Comparison of ENCODE assay signal across 1 cellular context in the genomic region with DNA sequence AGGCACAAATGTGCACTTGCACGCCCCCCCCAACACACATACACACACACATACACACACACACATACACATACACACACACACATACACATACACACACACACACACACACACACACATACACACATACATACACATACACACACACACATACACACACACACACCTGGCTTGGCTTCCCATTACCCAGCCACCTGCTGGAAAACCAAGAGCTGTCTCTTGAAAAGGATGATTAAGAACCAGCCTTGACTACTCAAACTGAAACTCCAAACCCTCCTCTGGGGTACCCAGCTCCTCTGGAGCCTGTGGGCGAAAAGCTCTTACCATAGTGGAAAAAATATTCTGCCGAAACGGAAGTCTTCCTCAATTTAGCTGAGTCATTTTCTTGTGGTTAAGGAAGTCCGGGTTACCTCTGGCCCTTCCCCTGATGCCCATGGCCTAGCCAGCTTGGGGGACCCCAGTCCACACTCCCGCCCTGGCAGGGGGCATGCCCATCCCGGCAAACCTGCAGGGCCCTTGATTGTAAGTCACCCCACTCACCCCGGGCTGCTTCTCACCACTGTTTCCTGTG.
A peak's percentile ranks its signal among the peaks of the same experiment; 100 is the strongest.
TF ChIP-seq lines count a peak whose summit lies in the region.

No MANE protein-coding gene starts in this region.

TF ChIP-seq in HEK293, 187 proteins besides CTCF, POLR2A, EP300 and RAD21 (continued from another document and continues in another):
- TF ChIP-seq ZNF654 (tag by site-specific recombination; IDR thresholded peaks at IDR 0.05; ENCODE audit: low read depth) (no peak), ZNF529 (tag by site-specific recombination; IDR thresholded peaks at IDR 0.05; ENCODE audit: insufficient replicate concordance) (no peak), ZNF792 (tag by site-specific recombination; IDR thresholded peaks at IDR 0.05) (no peak), ZNF223 (tag by site-specific recombination; IDR thresholded peaks at IDR 0.05) (0 out of 2 replicates have a peak, but pooled peaks have one; percentile 34), ZNF571 (tag by site-specific recombination; IDR thresholded peaks at IDR 0.05) (no peak), ZSCAN16 (tag by site-specific recombination; IDR thresholded peaks at IDR 0.05) (no peak), ZNF132 (tag by site-specific recombination; IDR thresholded peaks at IDR 0.05; ENCODE audit: borderline replicate concordance) (no peak), ZNF404 (tag by site-specific recombination; IDR thresholded peaks at IDR 0.05) (no peak), OSR2 (tag by site-specific recombination; IDR thresholded peaks at IDR 0.05) (no peak), ZNF155 (tag by site-specific recombination; IDR thresholded peaks at IDR 0.05) (no peak), ZNF221 (tag by site-specific recombination; IDR thresholded peaks at IDR 0.05; ENCODE audit: borderline replicate concordance) (no peak), ZNF202 (tag by site-specific recombination; IDR thresholded peaks at IDR 0.05; ENCODE audit: borderline replicate concordance) (no peak), ZFP37 (tag by site-specific recombination; IDR thresholded peaks at IDR 0.05) (no peak), ZBTB7A (tag by site-specific recombination; IDR thresholded peaks at IDR 0.05; ENCODE audit: low read depth) (0 out of 2 replicates have a peak, but pooled peaks have one; percentile 19), ZNF530 (tag by site-specific recombination; IDR thresholded peaks at IDR 0.05; ENCODE audit: low read depth) (no peak), RBAK (tag by site-specific recombination; IDR thresholded peaks at IDR 0.05) (no peak), FEZF1 (tag by site-specific recombination; IDR thresholded peaks at IDR 0.05) (no peak), KLF16 (tag by site-specific recombination; IDR thresholded peaks at IDR 0.05) (no peak)
- TF ChIP-seq, protein P1, sequence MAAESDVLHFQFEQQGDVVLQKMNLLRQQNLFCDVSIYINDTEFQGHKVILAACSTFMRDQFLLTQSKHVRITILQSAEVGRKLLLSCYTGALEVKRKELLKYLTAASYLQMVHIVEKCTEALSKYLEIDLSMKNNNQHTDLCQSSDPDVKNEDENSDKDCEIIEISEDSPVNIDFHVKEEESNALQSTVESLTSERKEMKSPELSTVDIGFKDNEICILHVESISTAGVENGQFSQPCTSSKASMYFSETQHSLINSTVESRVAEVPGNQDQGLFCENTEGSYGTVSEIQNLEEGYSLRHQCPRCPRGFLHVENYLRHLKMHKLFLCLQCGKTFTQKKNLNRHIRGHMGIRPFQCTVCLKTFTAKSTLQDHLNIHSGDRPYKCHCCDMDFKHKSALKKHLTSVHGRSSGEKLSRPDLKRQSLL (tag by site-specific recombination; IDR thresholded peaks at IDR 0.05) = no peak
- TF ChIP-seq, protein P2, sequence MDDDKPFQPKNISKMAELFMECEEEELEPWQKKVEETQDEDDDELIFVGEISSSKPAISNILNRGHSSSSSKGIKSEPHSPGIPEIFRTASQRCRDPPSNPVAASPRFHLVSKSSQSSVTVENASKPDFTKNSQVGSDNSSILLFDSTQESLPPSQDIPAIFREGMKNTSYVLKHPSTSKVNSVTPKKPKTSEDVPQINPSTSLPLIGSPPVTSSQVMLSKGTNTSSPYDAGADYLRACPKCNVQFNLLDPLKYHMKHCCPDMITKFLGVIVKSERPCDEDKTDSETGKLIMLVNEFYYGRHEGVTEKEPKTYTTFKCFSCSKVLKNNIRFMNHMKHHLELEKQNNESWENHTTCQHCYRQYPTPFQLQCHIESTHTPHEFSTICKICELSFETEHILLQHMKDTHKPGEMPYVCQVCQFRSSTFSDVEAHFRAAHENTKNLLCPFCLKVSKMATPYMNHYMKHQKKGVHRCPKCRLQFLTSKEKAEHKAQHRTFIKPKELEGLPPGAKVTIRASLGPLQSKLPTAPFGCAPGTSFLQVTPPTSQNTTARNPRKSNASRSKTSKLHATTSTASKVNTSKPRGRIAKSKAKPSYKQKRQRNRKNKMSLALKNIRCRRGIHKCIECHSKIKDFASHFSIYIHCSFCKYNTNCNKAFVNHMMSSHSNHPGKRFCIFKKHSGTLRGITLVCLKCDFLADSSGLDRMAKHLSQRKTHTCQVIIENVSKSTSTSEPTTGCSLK (tag by site-specific recombination; IDR thresholded peaks at IDR 0.05) = no peak
- TF ChIP-seq, protein P3, sequence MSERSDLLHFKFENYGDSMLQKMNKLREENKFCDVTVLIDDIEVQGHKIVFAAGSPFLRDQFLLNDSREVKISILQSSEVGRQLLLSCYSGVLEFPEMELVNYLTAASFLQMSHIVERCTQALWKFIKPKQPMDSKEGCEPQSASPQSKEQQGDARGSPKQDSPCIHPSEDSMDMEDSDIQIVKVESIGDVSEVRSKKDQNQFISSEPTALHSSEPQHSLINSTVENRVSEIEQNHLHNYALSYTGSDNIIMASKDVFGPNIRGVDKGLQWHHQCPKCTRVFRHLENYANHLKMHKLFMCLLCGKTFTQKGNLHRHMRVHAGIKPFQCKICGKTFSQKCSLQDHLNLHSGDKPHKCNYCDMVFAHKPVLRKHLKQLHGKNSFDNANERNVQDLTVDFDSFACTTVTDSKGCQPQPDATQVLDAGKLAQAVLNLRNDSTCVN (tag by site-specific recombination; optimal IDR thresholded peaks at IDR 0.05) = no peak
- TF ChIP-seq, protein P4, sequence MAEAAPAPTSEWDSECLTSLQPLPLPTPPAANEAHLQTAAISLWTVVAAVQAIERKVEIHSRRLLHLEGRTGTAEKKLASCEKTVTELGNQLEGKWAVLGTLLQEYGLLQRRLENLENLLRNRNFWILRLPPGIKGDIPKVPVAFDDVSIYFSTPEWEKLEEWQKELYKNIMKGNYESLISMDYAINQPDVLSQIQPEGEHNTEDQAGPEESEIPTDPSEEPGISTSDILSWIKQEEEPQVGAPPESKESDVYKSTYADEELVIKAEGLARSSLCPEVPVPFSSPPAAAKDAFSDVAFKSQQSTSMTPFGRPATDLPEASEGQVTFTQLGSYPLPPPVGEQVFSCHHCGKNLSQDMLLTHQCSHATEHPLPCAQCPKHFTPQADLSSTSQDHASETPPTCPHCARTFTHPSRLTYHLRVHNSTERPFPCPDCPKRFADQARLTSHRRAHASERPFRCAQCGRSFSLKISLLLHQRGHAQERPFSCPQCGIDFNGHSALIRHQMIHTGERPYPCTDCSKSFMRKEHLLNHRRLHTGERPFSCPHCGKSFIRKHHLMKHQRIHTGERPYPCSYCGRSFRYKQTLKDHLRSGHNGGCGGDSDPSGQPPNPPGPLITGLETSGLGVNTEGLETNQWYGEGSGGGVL (tag by site-specific recombination; IDR thresholded peaks at IDR 0.05) = peak; percentile 30; the same call in 1 of the 2 replicates
- TF ChIP-seq, protein P5, sequence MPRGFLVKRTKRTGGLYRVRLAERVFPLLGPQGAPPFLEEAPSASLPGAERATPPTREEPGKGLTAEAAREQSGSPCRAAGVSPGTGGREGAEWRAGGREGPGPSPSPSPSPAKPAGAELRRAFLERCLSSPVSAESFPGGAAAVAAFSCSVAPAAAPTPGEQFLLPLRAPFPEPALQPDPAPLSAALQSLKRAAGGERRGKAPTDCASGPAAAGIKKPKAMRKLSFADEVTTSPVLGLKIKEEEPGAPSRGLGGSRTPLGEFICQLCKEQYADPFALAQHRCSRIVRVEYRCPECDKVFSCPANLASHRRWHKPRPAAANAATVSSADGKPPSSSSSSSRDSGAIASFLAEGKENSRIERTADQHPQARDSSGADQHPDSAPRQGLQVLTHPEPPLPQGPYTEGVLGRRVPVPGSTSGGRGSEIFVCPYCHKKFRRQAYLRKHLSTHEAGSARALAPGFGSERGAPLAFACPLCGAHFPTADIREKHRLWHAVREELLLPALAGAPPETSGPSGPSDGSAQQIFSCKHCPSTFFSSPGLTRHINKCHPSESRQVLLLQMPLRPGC (tag by site-specific recombination; IDR thresholded peaks at IDR 0.05) = 0 out of 2 replicates have a peak, but pooled peaks have one; percentile 28
- TF ChIP-seq, protein P6, sequence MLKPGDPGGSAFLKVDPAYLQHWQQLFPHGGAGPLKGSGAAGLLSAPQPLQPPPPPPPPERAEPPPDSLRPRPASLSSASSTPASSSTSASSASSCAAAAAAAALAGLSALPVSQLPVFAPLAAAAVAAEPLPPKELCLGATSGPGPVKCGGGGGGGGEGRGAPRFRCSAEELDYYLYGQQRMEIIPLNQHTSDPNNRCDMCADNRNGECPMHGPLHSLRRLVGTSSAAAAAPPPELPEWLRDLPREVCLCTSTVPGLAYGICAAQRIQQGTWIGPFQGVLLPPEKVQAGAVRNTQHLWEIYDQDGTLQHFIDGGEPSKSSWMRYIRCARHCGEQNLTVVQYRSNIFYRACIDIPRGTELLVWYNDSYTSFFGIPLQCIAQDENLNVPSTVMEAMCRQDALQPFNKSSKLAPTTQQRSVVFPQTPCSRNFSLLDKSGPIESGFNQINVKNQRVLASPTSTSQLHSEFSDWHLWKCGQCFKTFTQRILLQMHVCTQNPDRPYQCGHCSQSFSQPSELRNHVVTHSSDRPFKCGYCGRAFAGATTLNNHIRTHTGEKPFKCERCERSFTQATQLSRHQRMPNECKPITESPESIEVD (tag by site-specific recombination; IDR thresholded peaks at IDR 0.05) = no peak
- TF ChIP-seq, protein P7, sequence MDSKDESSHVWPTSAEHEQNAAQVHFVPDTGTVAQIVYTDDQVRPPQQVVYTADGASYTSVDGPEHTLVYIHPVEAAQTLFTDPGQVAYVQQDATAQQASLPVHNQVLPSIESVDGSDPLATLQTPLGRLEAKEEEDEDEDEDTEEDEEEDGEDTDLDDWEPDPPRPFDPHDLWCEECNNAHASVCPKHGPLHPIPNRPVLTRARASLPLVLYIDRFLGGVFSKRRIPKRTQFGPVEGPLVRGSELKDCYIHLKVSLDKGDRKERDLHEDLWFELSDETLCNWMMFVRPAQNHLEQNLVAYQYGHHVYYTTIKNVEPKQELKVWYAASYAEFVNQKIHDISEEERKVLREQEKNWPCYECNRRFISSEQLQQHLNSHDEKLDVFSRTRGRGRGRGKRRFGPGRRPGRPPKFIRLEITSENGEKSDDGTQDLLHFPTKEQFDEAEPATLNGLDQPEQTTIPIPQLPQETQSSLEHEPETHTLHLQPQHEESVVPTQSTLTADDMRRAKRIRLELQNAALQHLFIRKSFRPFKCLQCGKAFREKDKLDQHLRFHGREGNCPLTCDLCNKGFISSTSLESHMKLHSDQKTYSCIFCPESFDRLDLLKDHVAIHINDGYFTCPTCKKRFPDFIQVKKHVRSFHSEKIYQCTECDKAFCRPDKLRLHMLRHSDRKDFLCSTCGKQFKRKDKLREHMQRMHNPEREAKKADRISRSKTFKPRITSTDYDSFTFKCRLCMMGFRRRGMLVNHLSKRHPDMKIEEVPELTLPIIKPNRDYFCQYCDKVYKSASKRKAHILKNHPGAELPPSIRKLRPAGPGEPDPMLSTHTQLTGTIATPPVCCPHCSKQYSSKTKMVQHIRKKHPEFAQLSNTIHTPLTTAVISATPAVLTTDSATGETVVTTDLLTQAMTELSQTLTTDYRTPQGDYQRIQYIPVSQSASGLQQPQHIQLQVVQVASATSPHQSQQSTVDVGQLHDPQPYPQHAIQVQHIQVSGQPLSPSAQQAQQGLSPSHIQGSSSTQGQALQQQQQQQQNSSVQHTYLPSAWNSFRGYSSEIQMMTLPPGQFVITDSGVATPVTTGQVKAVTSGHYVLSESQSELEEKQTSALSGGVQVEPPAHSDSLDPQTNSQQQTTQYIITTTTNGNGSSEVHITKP (tag by site-specific recombination; IDR thresholded peaks at IDR 0.05) = no peak
- TF ChIP-seq, protein P8, sequence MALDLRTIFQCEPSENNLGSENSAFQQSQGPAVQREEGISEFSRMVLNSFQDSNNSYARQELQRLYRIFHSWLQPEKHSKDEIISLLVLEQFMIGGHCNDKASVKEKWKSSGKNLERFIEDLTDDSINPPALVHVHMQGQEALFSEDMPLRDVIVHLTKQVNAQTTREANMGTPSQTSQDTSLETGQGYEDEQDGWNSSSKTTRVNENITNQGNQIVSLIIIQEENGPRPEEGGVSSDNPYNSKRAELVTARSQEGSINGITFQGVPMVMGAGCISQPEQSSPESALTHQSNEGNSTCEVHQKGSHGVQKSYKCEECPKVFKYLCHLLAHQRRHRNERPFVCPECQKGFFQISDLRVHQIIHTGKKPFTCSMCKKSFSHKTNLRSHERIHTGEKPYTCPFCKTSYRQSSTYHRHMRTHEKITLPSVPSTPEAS (tag by site-specific recombination; IDR thresholded peaks at IDR 0.05) = peak; percentile 100
- TF ChIP-seq, protein P9, sequence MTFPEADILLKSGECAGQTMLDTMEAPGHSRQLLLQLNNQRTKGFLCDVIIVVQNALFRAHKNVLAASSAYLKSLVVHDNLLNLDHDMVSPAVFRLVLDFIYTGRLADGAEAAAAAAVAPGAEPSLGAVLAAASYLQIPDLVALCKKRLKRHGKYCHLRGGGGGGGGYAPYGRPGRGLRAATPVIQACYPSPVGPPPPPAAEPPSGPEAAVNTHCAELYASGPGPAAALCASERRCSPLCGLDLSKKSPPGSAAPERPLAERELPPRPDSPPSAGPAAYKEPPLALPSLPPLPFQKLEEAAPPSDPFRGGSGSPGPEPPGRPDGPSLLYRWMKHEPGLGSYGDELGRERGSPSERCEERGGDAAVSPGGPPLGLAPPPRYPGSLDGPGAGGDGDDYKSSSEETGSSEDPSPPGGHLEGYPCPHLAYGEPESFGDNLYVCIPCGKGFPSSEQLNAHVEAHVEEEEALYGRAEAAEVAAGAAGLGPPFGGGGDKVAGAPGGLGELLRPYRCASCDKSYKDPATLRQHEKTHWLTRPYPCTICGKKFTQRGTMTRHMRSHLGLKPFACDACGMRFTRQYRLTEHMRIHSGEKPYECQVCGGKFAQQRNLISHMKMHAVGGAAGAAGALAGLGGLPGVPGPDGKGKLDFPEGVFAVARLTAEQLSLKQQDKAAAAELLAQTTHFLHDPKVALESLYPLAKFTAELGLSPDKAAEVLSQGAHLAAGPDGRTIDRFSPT (tag by site-specific recombination; IDR thresholded peaks at IDR 0.05) = peak; percentile 62; the same call in 1 of the 2 replicates
- TF ChIP-seq, protein P10, sequence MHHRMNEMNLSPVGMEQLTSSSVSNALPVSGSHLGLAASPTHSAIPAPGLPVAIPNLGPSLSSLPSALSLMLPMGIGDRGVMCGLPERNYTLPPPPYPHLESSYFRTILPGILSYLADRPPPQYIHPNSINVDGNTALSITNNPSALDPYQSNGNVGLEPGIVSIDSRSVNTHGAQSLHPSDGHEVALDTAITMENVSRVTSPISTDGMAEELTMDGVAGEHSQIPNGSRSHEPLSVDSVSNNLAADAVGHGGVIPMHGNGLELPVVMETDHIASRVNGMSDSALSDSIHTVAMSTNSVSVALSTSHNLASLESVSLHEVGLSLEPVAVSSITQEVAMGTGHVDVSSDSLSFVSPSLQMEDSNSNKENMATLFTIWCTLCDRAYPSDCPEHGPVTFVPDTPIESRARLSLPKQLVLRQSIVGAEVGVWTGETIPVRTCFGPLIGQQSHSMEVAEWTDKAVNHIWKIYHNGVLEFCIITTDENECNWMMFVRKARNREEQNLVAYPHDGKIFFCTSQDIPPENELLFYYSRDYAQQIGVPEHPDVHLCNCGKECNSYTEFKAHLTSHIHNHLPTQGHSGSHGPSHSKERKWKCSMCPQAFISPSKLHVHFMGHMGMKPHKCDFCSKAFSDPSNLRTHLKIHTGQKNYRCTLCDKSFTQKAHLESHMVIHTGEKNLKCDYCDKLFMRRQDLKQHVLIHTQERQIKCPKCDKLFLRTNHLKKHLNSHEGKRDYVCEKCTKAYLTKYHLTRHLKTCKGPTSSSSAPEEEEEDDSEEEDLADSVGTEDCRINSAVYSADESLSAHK (tag by site-specific recombination; IDR thresholded peaks at IDR 0.05) = no peak
